ENCODE assay signal across 13 cellular contexts in the genomic region with DNA sequence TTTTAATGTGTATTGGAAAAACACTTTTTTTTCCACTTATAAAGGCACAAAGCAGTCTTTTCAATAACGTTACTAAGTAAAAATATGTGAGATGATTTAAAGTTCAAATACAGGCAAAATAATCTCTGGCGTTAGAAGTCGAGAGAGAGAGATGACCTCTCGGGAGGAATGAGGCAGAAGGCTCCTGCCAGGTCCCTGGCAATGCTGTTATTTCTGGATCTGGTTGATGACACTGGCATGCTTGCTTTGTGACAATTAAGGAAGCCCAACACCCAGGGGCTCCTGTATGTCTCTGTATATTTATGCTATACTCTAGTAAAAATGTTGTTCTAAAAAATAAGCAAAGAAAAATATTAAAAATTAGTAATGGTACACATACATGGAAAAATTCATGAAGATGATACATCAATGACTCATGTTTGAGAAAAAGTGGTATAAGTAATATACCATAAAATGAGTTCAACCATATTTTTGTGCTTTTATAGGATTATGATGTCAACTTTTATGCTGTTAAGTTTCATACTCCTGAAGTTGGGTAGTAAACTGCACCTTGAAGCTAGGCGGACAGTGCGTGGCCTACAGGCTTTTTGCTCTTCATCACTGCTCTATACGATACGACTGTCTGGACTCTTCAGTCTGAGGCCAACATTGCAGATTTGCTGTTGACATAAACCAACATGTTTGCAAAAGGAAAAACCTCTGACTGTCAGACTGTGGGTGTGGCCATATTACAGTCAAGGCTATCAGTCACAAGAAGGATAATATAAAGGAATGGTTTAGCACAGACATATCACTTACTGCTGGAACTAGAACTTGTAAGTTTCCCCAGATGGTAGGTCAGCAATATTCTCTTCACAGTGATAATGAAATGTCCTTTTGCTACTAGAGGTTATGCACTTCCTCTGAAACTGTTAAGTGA.
"Had no signal": no experiment of that assay in that cellular context is flagged by ENCODE, and none has a peak within 500 bp of the region (broad histone marks: within the 10 kb centered on the region; RNA-seq: fewer than 3 reads in every experiment).

No MANE protein-coding gene starts in this region.

- H3K27ac ChIP-seq: prostate gland, sigmoid colon, stomach, thoracic aorta had no signal

- DNase-seq: activated CD4-positive, alpha-beta T cell treated with anti-CD3 and anti-CD28 coated beads for 1 hour; activated naive CD4-positive, alpha-beta T cell treated with anti-CD3 and anti-CD28 coated beads for 36 hours; amygdala; mesenchymal stem cell; nephron progenitor cell; sigmoid colon; stimulated activated CD4-positive, alpha-beta T cell treated with anti-CD3 and anti-CD28 coated beads, Interleukin-2, amount 100 ng/mL, for 48 hours; stimulated activated CD8-positive, alpha-beta memory T cell treated with anti-CD3 and anti-CD28 coated beads, Interleukin-4, amount 100 ng/mL, for 48 hours; stomach; T1000 had no signal

- ATAC-seq: esophagus mucosa had no signal

- H3K4me3 ChIP-seq: prostate gland, sigmoid colon, stomach, thoracic aorta had no signal

- H3K27ac Mint-ChIP-seq: nephron progenitor cell had no signal

- H3K36me3 ChIP-seq: prostate gland had no signal

- H3K27me3 ChIP-seq: sigmoid colon, stomach had no signal

- H3K9me3 Mint-ChIP-seq: activated naive CD4-positive, alpha-beta T cell treated with anti-CD3 and anti-CD28 coated beads for 36 hours; nephron progenitor cell had no signal

- H3K4me3 Mint-ChIP-seq: activated naive CD4-positive, alpha-beta T cell treated with anti-CD3 and anti-CD28 coated beads for 36 hours; nephron progenitor cell had no signal

- H3K9me3 ChIP-seq: prostate gland, sigmoid colon, stomach, thoracic aorta had no signal

- H3K4me1 Mint-ChIP-seq: nephron progenitor cell had no signal
